Comparison of ENCODE assay signal across 8 cellular contexts in genomic region chr12:49264873-49265792, GRCh38. TPM values are rescaled to one million over a fixed set of nuclear protein-coding genes. Genes with fewer than 3 reads are reported as not detected.
A peak's percentile ranks its signal among the peaks of the same experiment; 100 is the strongest.
DNase-seq lines count a peak whose midpoint lies in the region; ATAC-seq, FAIRE-seq and TF ChIP-seq lines count a peak whose summit lies in the region.

TUBA1C (plus strand) TSS chr12:49265082; CDS start chr12:49265182, 100 bp downstream.

- peak within 1 kb of the TSS; percentile 99 for H3K27ac Mint-ChIP-seq in T-helper 2 cell treated with Interferon-gamma antibody and Interleukin-4, amounts not matched to agents 5 μg/mL and 100 μg/mL, for 36 hours
- peak within 1 kb of the TSS; percentile 91 for H3K27ac Mint-ChIP-seq in astrocyte (ENCODE audit: unreplicated experiment)

- H3K27me3 Mint-ChIP-seq in T-helper 2 cell treated with Interferon-gamma antibody and Interleukin-4, amounts not matched to agents 5 μg/mL and 100 μg/mL, for 36 hours (ENCODE audit: low read depth) = no peaks in the 10 kb centered on the region
- no peaks in the 10 kb centered on the region for H3K27me3 Mint-ChIP-seq in astrocyte (ENCODE audit: low read depth, unreplicated experiment)

- H3K27ac ChIP-seq in astrocyte (ENCODE audit: low read depth, low read length) = peak within 1 kb of the TSS; percentile 90
- H3K27ac ChIP-seq in hepatocyte = peak within 1 kb of the TSS; percentile 99

- 1% methylated on average over 56 of the region's 61 CpGs for WGBS in hepatocyte (ENCODE audit: low lambda C conversion rate, missing lambda C conversion rate)

- H3K36me3 Mint-ChIP-seq in T-helper 2 cell treated with Interferon-gamma antibody and Interleukin-4, amounts not matched to agents 5 μg/mL and 100 μg/mL, for 36 hours (ENCODE audit: low read depth) = peaks cover 34% of the 10 kb centered on the region
- H3K36me3 Mint-ChIP-seq in astrocyte (ENCODE audit: low read depth, unreplicated experiment) = peaks cover 12% of the 10 kb centered on the region

- H3K4me2 ChIP-seq in astrocyte (ENCODE audit: low read length) (peak within 1 kb of the TSS; percentile 92), hepatocyte (peak within 1 kb of the TSS; percentile 80)

- H3K79me2 ChIP-seq in astrocyte (ENCODE audit: insufficient read depth, low read length) (peaks cover 68% of the 10 kb centered on the region), hepatocyte (peaks cover 46% of the 10 kb centered on the region)

- FAIRE-seq in astrocyte (lab: Jason Lieb, UNC) = no peak

- no peaks in the 10 kb centered on the region for H3K9me2 ChIP-seq in hepatocyte (replicated peaks; ENCODE audit: insufficient read depth)

- ATAC-seq in GM18498 (IDR thresholded peaks at IDR 0.05; ENCODE audit: unreplicated experiment) = peak; percentile 85
- ATAC-seq in HG02885 (IDR thresholded peaks at IDR 0.05; ENCODE audit: poor library complexity, unreplicated experiment) = peak; percentile 89

- H3K9ac ChIP-seq in astrocyte (ENCODE audit: low read length) = peak within 1 kb of the TSS; percentile 98

- H3K4me3 ChIP-seq in astrocyte (ENCODE audit: insufficient read depth, low read depth, low read length) = peak within 1 kb of the TSS; percentile 83
- H3K4me3 ChIP-seq in hepatocyte = peak within 1 kb of the TSS; percentile 77

- H3K4me1 ChIP-seq in astrocyte (ENCODE audit: insufficient read depth, low read length) (peaks cover 42% of the 10 kb centered on the region), hepatocyte (ENCODE audit: insufficient read depth) (peaks cover 16% of the 10 kb centered on the region)

- TF ChIP-seq CTCF in astrocyte (IDR thresholded peaks at IDR 0.05; ENCODE audit: insufficient read depth, low read depth, low read length) = no peak
- no peak for TF ChIP-seq CTCF in hepatocyte (IDR thresholded peaks at IDR 0.05; ENCODE audit: poor library complexity)

- peak; percentile 68 for DNase-seq in NCI-H1694 treated with DMSO at 0.1 percent for 48 hours (lab: John Stamatoyannopoulos, UW)
- peak; percentile 94 for DNase-seq in T-helper 2 cell treated with Interferon-gamma antibody and Interleukin-4, amounts not matched to agents 5 μg/mL and 100 μg/mL, for 36 hours (ENCODE audit: low spot score)
- peak; percentile 87 for DNase-seq in astrocyte (ENCODE audit: low read depth)
- DNase-seq in hepatocyte (ENCODE audit: low spot score) = peak; percentile 97
- peak; percentile 72 for DNase-seq in retina
- DNase-seq in SK-N-DZ (ENCODE audit: low spot score) = no peak

- H3K4me3 Mint-ChIP-seq in T-helper 2 cell treated with Interferon-gamma antibody and Interleukin-4, amounts not matched to agents 5 μg/mL and 100 μg/mL, for 36 hours = peak within 1 kb of the TSS; percentile 98
- H3K4me3 Mint-ChIP-seq in astrocyte (ENCODE audit: unreplicated experiment) = peak within 1 kb of the TSS; percentile 96

- H4K20me1 ChIP-seq in astrocyte (ENCODE audit: insufficient read depth, low read length) (peaks cover 47% of the 10 kb centered on the region), hepatocyte (ENCODE audit: insufficient read depth, poor library complexity, severe bottlenecking) (peaks cover 27% of the 10 kb centered on the region)

- H2AFZ ChIP-seq in astrocyte (ENCODE audit: low read depth, low read length) (peak within 1 kb of the TSS; percentile 74), hepatocyte (peak within 1 kb of the TSS; percentile 71)

- H3K36me3 ChIP-seq in astrocyte (ENCODE audit: insufficient read depth, low read length) = peaks cover 17% of the 10 kb centered on the region
- no peaks in the 10 kb centered on the region for H3K36me3 ChIP-seq in hepatocyte (replicated peaks; ENCODE audit: insufficient read depth, low read depth)

- H3K9me3 ChIP-seq in astrocyte (ENCODE audit: insufficient read depth, low read depth, low read length) (no peaks in the 10 kb centered on the region), hepatocyte (ENCODE audit: low read depth) (no peaks in the 10 kb centered on the region)

- peaks cover 32% of the 10 kb centered on the region for H3K4me1 Mint-ChIP-seq in T-helper 2 cell treated with Interferon-gamma antibody and Interleukin-4, amounts not matched to agents 5 μg/mL and 100 μg/mL, for 36 hours (ENCODE audit: low read depth)
- peaks cover 26% of the 10 kb centered on the region for H3K4me1 Mint-ChIP-seq in astrocyte (ENCODE audit: low read depth, unreplicated experiment)

- no peaks in the 10 kb centered on the region for H3K9me3 Mint-ChIP-seq in T-helper 2 cell treated with Interferon-gamma antibody and Interleukin-4, amounts not matched to agents 5 μg/mL and 100 μg/mL, for 36 hours
- no peaks in the 10 kb centered on the region for H3K9me3 Mint-ChIP-seq in astrocyte (ENCODE audit: unreplicated experiment)

- H3K27me3 ChIP-seq in astrocyte (ENCODE audit: insufficient read depth, low read length) = no peaks in the 10 kb centered on the region
- no peaks in the 10 kb centered on the region for H3K27me3 ChIP-seq in hepatocyte

RNA-seq across cellular contexts. Expression of gene TUBA1C, which starts in this region (rescaled TPM):
- 345 and 408 TPM in 2 replicates for total RNA-seq in astrocyte
- total RNA-seq in hepatocyte = 422 and 528 TPM in 2 replicates
- 198 and 252 TPM in 2 replicates for polyA plus RNA-seq in hepatocyte
- 6.9 and 9.3 TPM in 2 replicates for polyA plus RNA-seq in SK-N-DZ (2014; cell fraction: cytosol; rRNA removed)
- 0.52 and 4.8 TPM in 2 replicates for polyA plus RNA-seq in SK-N-DZ (2014; cell fraction: nucleus; rRNA removed)
